ENCODE assay signal across 8 cellular contexts in genomic region chr3:47283193-47283537, GRCh38. TPM values are rescaled to one million over a fixed set of nuclear protein-coding genes. Genes with fewer than 3 reads are reported as not detected.
DNase-seq lines count a peak whose midpoint lies in the region; ATAC-seq and TF ChIP-seq lines count a peak whose summit lies in the region.

No MANE protein-coding gene starts in this region.

- H2AFZ ChIP-seq in OCI-LY7 (ENCODE audit: low read length) = peak overlapping the region; percentile 48; the same call in 1 of the 2 replicates

- H3K27me3 Mint-ChIP-seq in stimulated activated naive CD8-positive, alpha-beta T cell treated with anti-CD3 and anti-CD28 coated beads, Interleukin-15, Interleukin-2, amounts not matched to agents 100 ng/mL and 50 ng/mL, for 24 hours = no peaks in the 10 kb centered on the region

- no peak for TF ChIP-seq POLR2A in right lobe of liver (IDR thresholded peaks at IDR 0.05)

- peak; percentile 5 for DNase-seq in NOMO-1 treated with DMSO at 0.1 percent for 48 hours (lab: John Stamatoyannopoulos, UW; ENCODE audit: unreplicated experiment)
- DNase-seq in NOMO-1 (lab: John Stamatoyannopoulos, UW; ENCODE audit: unreplicated experiment in 2 of 2) = no peak
- peak; percentile 55 for DNase-seq in OCI-LY7 (ENCODE audit: low spot score)
- DNase-seq in caudate nucleus (lab: John Stamatoyannopoulos, UW) = peak in 14 of 61 donors; percentile 7 to 67 (median 44)
- peak in 1 of 3 donors; percentile 62 for DNase-seq in right lobe of liver
- DNase-seq in COLO829 (ENCODE audit: low spot score) = no peak
- no peak for DNase-seq in globus pallidus (ENCODE audit: low spot score)

- no peaks in the 10 kb centered on the region for H3K27me3 ChIP-seq in right lobe of liver

- peak overlapping the region; percentile 98 for H3K27ac Mint-ChIP-seq in stimulated activated naive CD8-positive, alpha-beta T cell treated with anti-CD3 and anti-CD28 coated beads, Interleukin-15, Interleukin-2, amounts not matched to agents 100 ng/mL and 50 ng/mL, for 24 hours

- intact Hi-C loops in OCI-LY7 (cut with micrococcal nuclease; ENCODE audit: unreplicated experiment) (loop anchor here (5.0 kb wide), 1 partner anchor 39 kb away; no protein-coding TSS in a partner anchor), right lobe of liver (cut with DNase I) (no loop called here)

- H3K4me1 Mint-ChIP-seq in stimulated activated naive CD8-positive, alpha-beta T cell treated with anti-CD3 and anti-CD28 coated beads, Interleukin-15, Interleukin-2, amounts not matched to agents 100 ng/mL and 50 ng/mL, for 24 hours (ENCODE audit: low read depth) = peaks cover 49% of the 10 kb centered on the region

- no TSS peak for BruUV-seq in OCI-LY7 (replicated peaks; lab: Mats Ljungman, UMichigan)

- no peaks in the 10 kb centered on the region for H3K9me3 ChIP-seq in OCI-LY7 (ENCODE audit: low read length)
- no peaks in the 10 kb centered on the region for H3K9me3 ChIP-seq in right lobe of liver

- peaks cover 49% of the 10 kb centered on the region for H3K79me2 ChIP-seq in OCI-LY7 (ENCODE audit: insufficient read depth, low read depth, low read length)

- H3K27ac ChIP-seq in OCI-LY7 (ENCODE audit: low read depth, low read length, poor library complexity, severe bottlenecking) (peak overlapping the region; percentile 71), caudate nucleus (ENCODE audit: low read depth, low read length) (peak overlapping the region; percentile 99), right lobe of liver (peak overlapping the region in 2 of 3 donors; percentile 55 to 96)

- WGBS in right lobe of liver (ENCODE audit: insufficient coverage, low coverage, low lambda C conversion rate, missing lambda C conversion rate) = 2% methylated on average over 7 of the region's 10 CpGs

- H3K4me3 Mint-ChIP-seq in stimulated activated naive CD8-positive, alpha-beta T cell treated with anti-CD3 and anti-CD28 coated beads, Interleukin-15, Interleukin-2, amounts not matched to agents 100 ng/mL and 50 ng/mL, for 24 hours = peak overlapping the region; percentile 98

- TF ChIP-seq CTCF in OCI-LY7 (conservative IDR thresholded peaks at IDR 0.05; ENCODE audit: low read length) (no peak), right lobe of liver (IDR thresholded peaks at IDR 0.05) (no peak)

- H3K9me2 ChIP-seq in OCI-LY7 (ENCODE audit: insufficient read depth, low read length) = no peaks in the 10 kb centered on the region

- H3K4me2 ChIP-seq in OCI-LY7 (ENCODE audit: low read length) = peak overlapping the region; percentile 94

- no peaks in the 10 kb centered on the region for H3K9me3 Mint-ChIP-seq in stimulated activated naive CD8-positive, alpha-beta T cell treated with anti-CD3 and anti-CD28 coated beads, Interleukin-15, Interleukin-2, amounts not matched to agents 100 ng/mL and 50 ng/mL, for 24 hours

- CTCF ChIA-PET in OCI-LY7 (lab: Charles Lee; ENCODE audit: unreplicated experiment) = no interaction called here

- ATAC-seq in right lobe of liver = peak; percentile 5 to 17 (median 14)

- POLR2A ChIA-PET in OCI-LY7 (lab: Charles Lee) = interaction anchor here (0.6 to 1.5 kb wide), 3 partner anchors 8 to 783 kb away, joined by 3 to 7 read pairs (median 5); no protein-coding TSS in a partner anchor

- H3K4me1 ChIP-seq in OCI-LY7 (ENCODE audit: insufficient read depth, low read length, poor library complexity, severe bottlenecking) (peaks cover 45% of the 10 kb centered on the region), right lobe of liver (peaks cover 0 to 12% (median 4%) of the 10 kb centered on the region in 4 donors)

- peaks cover 33% of the 10 kb centered on the region for H3K36me3 Mint-ChIP-seq in stimulated activated naive CD8-positive, alpha-beta T cell treated with anti-CD3 and anti-CD28 coated beads, Interleukin-15, Interleukin-2, amounts not matched to agents 100 ng/mL and 50 ng/mL, for 24 hours (ENCODE audit: low read depth)

- H3K4me3 ChIP-seq in OCI-LY7 (ENCODE audit: low read depth, low read length, poor library complexity, severe bottlenecking) (peak overlapping the region; percentile 81), right lobe of liver (peak overlapping the region; percentile 71 to 81 (median 81))

- H3K36me3 ChIP-seq in OCI-LY7 (ENCODE audit: insufficient read depth, low read length) (peaks cover 16% of the 10 kb centered on the region), right lobe of liver (peaks cover 0 to 6% (median under 1%) of the 10 kb centered on the region in 4 donors)

- no peaks in the 10 kb centered on the region for H4K20me1 ChIP-seq in OCI-LY7 (ENCODE audit: insufficient read depth, low read length)

RNA-seq across cellular contexts. Expression of gene KLHL18, which starts 0.4 kb away (rescaled TPM):
- 11.8 and 13.1 TPM in 2 replicates for total RNA-seq in OCI-LY7 (2014; rRNA removed; shearing (Covaris generic))
- total RNA-seq in OCI-LY7 (2022) (28.6 and 35.2 TPM in 2 replicates), right lobe of liver (10 to 100 TPM in 1 of 6 experiments, 1 to 10 TPM in 5; 4.3 to 11.4 (median 8.1) TPM)

RNA-seq across cellular contexts. Expression of gene KIF9, which starts 0.6 kb away (rescaled TPM):
- total RNA-seq in OCI-LY7 (2014; rRNA removed; shearing (Covaris generic)) = 4.7 and 11.7 TPM in 2 replicates
- 10.1 and 11.0 TPM in 2 replicates for total RNA-seq in OCI-LY7 (2022)
- total RNA-seq in right lobe of liver = 1 to 10 TPM; 2.1 to 4.7 (median 3.2) TPM

Comparison
In these comparisons a context has a peak if more than half of its experiments do, and no peak if none do; other contexts are left out.
1. DNase-seq: peak in NOMO-1 treated with DMSO at 0.1 percent for 48 hours (single experiment) and OCI-LY7 (single experiment); none in NOMO-1 (0 of 2), COLO829 (single experiment) and globus pallidus (single experiment).
2. Peak in every context shown above with its lines, with median percentiles within 50 percentile points of each other: H3K27ac ChIP-seq.